13 cellular contexts compared by ENCODE assay signal in the genomic region with DNA sequence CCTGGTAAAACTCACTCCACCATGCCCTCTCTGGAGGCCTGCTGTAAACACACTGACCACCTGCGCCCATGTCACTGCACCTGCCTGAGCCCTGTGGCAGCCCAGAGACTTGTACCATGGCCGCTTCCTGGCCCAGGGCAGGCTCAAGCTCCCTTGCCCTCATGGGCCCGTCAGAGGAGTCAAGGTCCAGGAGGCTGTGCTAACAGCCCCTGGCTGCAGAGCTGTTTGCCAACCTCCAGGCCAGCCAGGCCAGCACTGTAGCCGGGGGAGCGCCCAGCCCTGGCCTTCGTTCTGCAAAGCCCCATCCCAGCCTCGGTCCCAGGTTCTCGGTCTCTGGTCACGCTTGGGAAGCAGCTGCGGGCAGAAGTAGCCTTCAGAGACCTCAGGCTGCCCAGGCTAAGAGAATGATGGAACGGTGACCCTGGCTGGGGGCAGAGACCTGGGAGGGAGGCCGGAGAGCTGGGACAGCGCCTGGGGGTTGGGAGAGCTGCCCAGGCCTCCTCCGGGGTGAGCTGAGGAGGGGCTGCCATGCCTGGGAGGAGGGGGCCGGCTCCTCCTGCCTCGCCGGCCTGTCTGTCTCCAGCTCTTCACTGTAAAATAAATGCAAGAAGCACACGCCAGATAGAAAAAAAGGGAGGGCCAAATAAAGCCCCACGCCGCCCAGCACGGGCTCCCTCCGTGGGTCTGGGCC. TPM values are rescaled to one million over a fixed set of nuclear protein-coding genes. Genes with fewer than 3 reads are reported as not detected.
A peak's percentile ranks its signal among the peaks of the same experiment; 100 is the strongest.
DNase-seq lines count a peak whose midpoint lies in the region; ATAC-seq, FAIRE-seq and TF ChIP-seq lines count a peak whose summit lies in the region.
"Had no signal": no experiment of that assay in that cellular context is flagged by ENCODE, and none has a peak within 500 bp of the region (broad histone marks: within the 10 kb centered on the region; RNA-seq: fewer than 3 reads in every experiment).

No MANE protein-coding gene starts in this region.

- peaks cover 28% of the 10 kb centered on the region for H3K4me1 Mint-ChIP-seq in stimulated activated naive CD8-positive, alpha-beta T cell treated with anti-CD3 and anti-CD28 coated beads, Interleukin-15, Interleukin-2, amounts not matched to agents 100 ng/mL and 50 ng/mL, for 24 hours (ENCODE audit: low read depth)
- H3K4me1 Mint-ChIP-seq in stimulated activated naive CD8-positive, alpha-beta T cell treated with anti-CD3 and anti-CD28 coated beads, Interleukin-15, amount 100 ng/mL, for 72 hours, result peaks cover 34% of the 10 kb centered on the region
- H3K4me1 Mint-ChIP-seq in naive B cell, result peaks cover 28 to 34% (median 34%) of the 10 kb centered on the region in 3 donors

- H3K4me3 Mint-ChIP-seq in stimulated activated naive CD8-positive, alpha-beta T cell treated with anti-CD3 and anti-CD28 coated beads, Interleukin-15, Interleukin-2, amounts not matched to agents 100 ng/mL and 50 ng/mL, for 24 hours, result peak overlapping the region; percentile 24
- peak overlapping the region in 1 of 2 donors; percentile 9 for H3K4me3 Mint-ChIP-seq in stimulated activated naive CD8-positive, alpha-beta T cell treated with anti-CD3 and anti-CD28 coated beads, Interleukin-15, amount 100 ng/mL, for 72 hours
- H3K4me3 Mint-ChIP-seq in naive B cell, result peak overlapping the region in 7 of 8 donors; percentile 25 to 89 (median 62)

- H3K27ac ChIP-seq in dorsolateral prefrontal cortex, result peak overlapping the region in 53 of 59 donors; percentile 1 to 80 (median 64)
- H3K27ac ChIP-seq: cardiac muscle cell, KMS-11 had no signal

- ATAC-seq in stimulated activated naive CD8-positive, alpha-beta T cell treated with anti-CD3 and anti-CD28 coated beads, Interleukin-15, amount 100 ng/mL, for 72 hours, result no peak
- no peak for ATAC-seq in naive B cell (ENCODE audit: low read depth in 2 of 2)
- no peak for ATAC-seq in GM21381 (IDR thresholded peaks at IDR 0.05; ENCODE audit: unreplicated experiment)

- H3K36me3 Mint-ChIP-seq in stimulated activated naive CD8-positive, alpha-beta T cell treated with anti-CD3 and anti-CD28 coated beads, Interleukin-15, Interleukin-2, amounts not matched to agents 100 ng/mL and 50 ng/mL, for 24 hours (ENCODE audit: low read depth), result no peaks in the 10 kb centered on the region
- no peaks in the 10 kb centered on the region for H3K36me3 Mint-ChIP-seq in naive B cell

- H3K4me3 ChIP-seq in dorsolateral prefrontal cortex, result peak overlapping the region in 49 of 59 donors; percentile 34 to 69 (median 57)

- no peaks in the 10 kb centered on the region for H3K27me3 ChIP-seq in dorsolateral prefrontal cortex

- FAIRE-seq in GM19239 (lab: Jason Lieb, UNC), result no peak
- FAIRE-seq: keratinocyte, TTC549 had no signal

- no peak for DNase-seq in stimulated activated naive CD8-positive, alpha-beta T cell treated with anti-CD3 and anti-CD28 coated beads, Interleukin-15, amount 100 ng/mL, for 72 hours
- peak in 5 of 10 donors; percentile 18 to 44 (median 40) for DNase-seq in dorsolateral prefrontal cortex
- no peak for DNase-seq in naive B cell
- DNase-seq in GM19239 (ENCODE audit: insufficient read length, low spot score), result no peak
- no peak for DNase-seq in NCI-H1436 treated with DMSO at 0.1 percent for 48 hours (lab: John Stamatoyannopoulos, UW)
- no peak for DNase-seq in COLO829 (ENCODE audit: low spot score)
- DNase-seq: GOT3 had no signal

- H3K27ac Mint-ChIP-seq in stimulated activated naive CD8-positive, alpha-beta T cell treated with anti-CD3 and anti-CD28 coated beads, Interleukin-15, Interleukin-2, amounts not matched to agents 100 ng/mL and 50 ng/mL, for 24 hours, result no peak overlapping the region
- no peak overlapping the region for H3K27ac Mint-ChIP-seq in stimulated activated naive CD8-positive, alpha-beta T cell treated with anti-CD3 and anti-CD28 coated beads, Interleukin-15, amount 100 ng/mL, for 72 hours
- H3K27ac Mint-ChIP-seq in naive B cell, result no peak overlapping the region

- H3K27me3 Mint-ChIP-seq in stimulated activated naive CD8-positive, alpha-beta T cell treated with anti-CD3 and anti-CD28 coated beads, Interleukin-15, Interleukin-2, amounts not matched to agents 100 ng/mL and 50 ng/mL, for 24 hours, result peaks cover 10% of the 10 kb centered on the region
- peaks cover 32% of the 10 kb centered on the region for H3K27me3 Mint-ChIP-seq in stimulated activated naive CD8-positive, alpha-beta T cell treated with anti-CD3 and anti-CD28 coated beads, Interleukin-15, amount 100 ng/mL, for 72 hours
- peaks cover 17 to 52% (median 39%) of the 10 kb centered on the region in 3 donors for H3K27me3 Mint-ChIP-seq in naive B cell

- intact Hi-C loops in dorsolateral prefrontal cortex (cut with DNase I), result loop anchor here in 1 of 2 donors (5.0 kb wide), 1 partner anchor 115 kb away; no protein-coding TSS in a partner anchor

- no peaks in the 10 kb centered on the region for H3K9me3 Mint-ChIP-seq in stimulated activated naive CD8-positive, alpha-beta T cell treated with anti-CD3 and anti-CD28 coated beads, Interleukin-15, Interleukin-2, amounts not matched to agents 100 ng/mL and 50 ng/mL, for 24 hours
- no peaks in the 10 kb centered on the region for H3K9me3 Mint-ChIP-seq in stimulated activated naive CD8-positive, alpha-beta T cell treated with anti-CD3 and anti-CD28 coated beads, Interleukin-15, amount 100 ng/mL, for 72 hours
- no peaks in the 10 kb centered on the region for H3K9me3 Mint-ChIP-seq in naive B cell

- no peak for TF ChIP-seq CTCF in dorsolateral prefrontal cortex (IDR thresholded peaks at IDR 0.05 in 54 of 56, conservative IDR thresholded peaks at IDR 0.05 in 2 of 56; ENCODE audit: low read depth in 1 of 56, partially characterized antibody in 56 of 56)

RNA-seq across cellular contexts. Expression of a gene that starts 11.9 kb away (rescaled TPM):
- total RNA-seq in dorsolateral prefrontal cortex, result 10 to 100 TPM; 46.9 to 80.5 (median 64.3) TPM
- polyA plus RNA-seq in naive B cell (ENCODE audit: low read depth in 6 of 6), result 1 to 10 TPM in 5 of 6 donors, not detected in 1; 1.7 to 4.5 (median 2.3) TPM
